In genomic region chr10:97707134-97707861, GRCh38 we compare ENCODE assay signal across 1 cellular context.
TF ChIP-seq lines count a peak whose summit lies in the region.

No MANE protein-coding gene starts in this region.

TF ChIP-seq in H1, 55 proteins besides CTCF, POLR2A, EP300 and RAD21:
- no peak for TF ChIP-seq CTBP2 (IDR thresholded peaks at IDR 0.05; ENCODE audit: borderline replicate concordance, insufficient read depth, insufficient read length, low read length)
- no peak for TF ChIP-seq FOSL1 (IDR thresholded peaks at IDR 0.05; ENCODE audit: insufficient read depth, low read depth, low read length)
- no peak for TF ChIP-seq RXRA (IDR thresholded peaks at IDR 0.05; ENCODE audit: insufficient read depth, low read depth, low read length)
- no peak for TF ChIP-seq GTF2F1 (IDR thresholded peaks at IDR 0.05; ENCODE audit: borderline replicate concordance, low read depth, low read length)
- no peak for TF ChIP-seq SP1 (IDR thresholded peaks at IDR 0.05; ENCODE audit: low read depth, low read length)
- no peak for TF ChIP-seq ASH2L (IDR thresholded peaks at IDR 0.05; ENCODE audit: low read length)
- TF ChIP-seq CEBPB (IDR thresholded peaks at IDR 0.05; ENCODE audit: low read depth, low read length), result no peak
- TF ChIP-seq TBP (IDR thresholded peaks at IDR 0.05; ENCODE audit: low read depth, low read length), result no peak
